19 cellular contexts compared by ENCODE assay signal in genomic region chr3:134663646-134664456, GRCh38. TPM values are rescaled to one million over a fixed set of nuclear protein-coding genes. Genes with fewer than 3 reads are reported as not detected.
DNase-seq lines count a peak whose midpoint lies in the region; ATAC-seq, FAIRE-seq and TF ChIP-seq lines count a peak whose summit lies in the region.
"Had no signal": no experiment of that assay in that cellular context is flagged by ENCODE, and none has a peak within 500 bp of the region (broad histone marks: within the 10 kb centered on the region; RNA-seq: fewer than 3 reads in every experiment).

No MANE protein-coding gene starts in this region.

- no peak for FAIRE-seq in bronchial epithelial cell (lab: Jason Lieb, UNC)
- FAIRE-seq: A204.1, endometrium, GM18507, urothelium cell line had no signal

- ATAC-seq in Right ventricle myocardium inferior: peak; percentile 21
- ATAC-seq in stimulated activated naive CD8-positive, alpha-beta T cell treated with anti-CD3 and anti-CD28 coated beads, Interleukin-15, amount 100 ng/mL, for 72 hours: no peak
- ATAC-seq: body of pancreas; right lobe of liver; stimulated activated effector memory CD8-positive, alpha-beta T cell treated with anti-CD3 and anti-CD28 coated beads, Interleukin-12 subunit alpha, Interleukin-12 subunit beta, amount 100 ng/mL, for 72 hours had no signal

- intact Hi-C loops in Right ventricle myocardium inferior (cut with DNase I): no loop called here
- intact Hi-C loops in cardiac septum (cut with DNase I): no loop called here
- intact Hi-C loops in uterus (cut with DNase I; ENCODE audit: low total_unique reads): no loop called here

- H3K27me3 ChIP-seq in bronchial epithelial cell (ENCODE audit: control insufficient read depth, insufficient read depth, low read length) (no peaks in the 10 kb centered on the region), uterus (no peaks in the 10 kb centered on the region)
- H3K27me3 ChIP-seq: body of pancreas, right lobe of liver had no signal

- H3K4me3 Mint-ChIP-seq in stimulated activated naive CD8-positive, alpha-beta T cell treated with anti-CD3 and anti-CD28 coated beads, Interleukin-15, amount 100 ng/mL, for 72 hours: no peak overlapping the region
- H3K4me3 Mint-ChIP-seq: stimulated activated effector memory CD8-positive, alpha-beta T cell treated with anti-CD3 and anti-CD28 coated beads, Interleukin-12 subunit alpha, Interleukin-12 subunit beta, amount 100 ng/mL, for 72 hours had no signal

- H3K36me3 ChIP-seq in bronchial epithelial cell (ENCODE audit: control insufficient read depth, insufficient read depth, low read length) (no peaks in the 10 kb centered on the region), uterus (no peaks in the 10 kb centered on the region)
- H3K36me3 ChIP-seq: right lobe of liver had no signal

- H3K27ac ChIP-seq in uterus: peak overlapping the region; percentile 49 to 57
- H3K27ac ChIP-seq: body of pancreas, right lobe of liver had no signal

- peaks cover 3 to 8% of the 10 kb centered on the region in 2 donors for H3K9me3 Mint-ChIP-seq in stimulated activated naive CD8-positive, alpha-beta T cell treated with anti-CD3 and anti-CD28 coated beads, Interleukin-15, amount 100 ng/mL, for 72 hours

- H3K4me1 ChIP-seq in uterus: no peaks in the 10 kb centered on the region
- H3K4me1 ChIP-seq: body of pancreas, right lobe of liver had no signal

- no peak for TF ChIP-seq CTCF in bronchial epithelial cell (IDR thresholded peaks at IDR 0.05; ENCODE audit: insufficient read depth, low read length, severe bottlenecking)
- TF ChIP-seq CTCF in uterus (IDR thresholded peaks at IDR 0.05): peak in 1 of 4 experiments; percentile 3

- H3K4me3 ChIP-seq in bronchial epithelial cell (ENCODE audit: low read depth, low read length) (no peak overlapping the region), uterus (no peak overlapping the region)
- H3K4me3 ChIP-seq: body of pancreas, right lobe of liver had no signal

- TF ChIP-seq POLR2A in uterus (IDR thresholded peaks at IDR 0.05): no peak

- no peaks in the 10 kb centered on the region for H3K27me3 Mint-ChIP-seq in stimulated activated naive CD8-positive, alpha-beta T cell treated with anti-CD3 and anti-CD28 coated beads, Interleukin-15, amount 100 ng/mL, for 72 hours

- H3K9me3 ChIP-seq in uterus: no peaks in the 10 kb centered on the region
- H3K9me3 ChIP-seq: body of pancreas, right lobe of liver had no signal

- no peaks in the 10 kb centered on the region for H3K4me1 Mint-ChIP-seq in stimulated activated naive CD8-positive, alpha-beta T cell treated with anti-CD3 and anti-CD28 coated beads, Interleukin-15, amount 100 ng/mL, for 72 hours
- H3K4me1 Mint-ChIP-seq: naive B cell; stimulated activated effector memory CD8-positive, alpha-beta T cell treated with anti-CD3 and anti-CD28 coated beads, Interleukin-12 subunit alpha, Interleukin-12 subunit beta, amount 100 ng/mL, for 72 hours had no signal

- DNase-seq in Right ventricle myocardium inferior (ENCODE audit: missing footprints) (no peak), cardiac septum (ENCODE audit: low spot score) (no peak), bronchial epithelial cell (ENCODE audit: low read depth) (peak; percentile 17), kidney tubule cell (ENCODE audit: low spot score) (peak; percentile 24), uterus (no peak), DMS114 treated with DMSO at 0.1 percent for 48 hours (lab: John Stamatoyannopoulos, UW; ENCODE audit: unreplicated experiment) (no peak), mucosa of gallbladder (ENCODE audit: low spot score) (no peak)
- DNase-seq in stimulated activated naive CD8-positive, alpha-beta T cell treated with anti-CD3 and anti-CD28 coated beads, Interleukin-15, amount 100 ng/mL, for 72 hours: no peak
- DNase-seq: activated gamma-delta T cell treated with Interleukin-2 at 50 U/mL for 16 hours, body of pancreas, naive B cell, NCI-H1092, NCI-H2227 treated with DMSO at 0.1 percent for 48 hours, right lobe of liver had no signal

- H3K27ac Mint-ChIP-seq in stimulated activated naive CD8-positive, alpha-beta T cell treated with anti-CD3 and anti-CD28 coated beads, Interleukin-15, amount 100 ng/mL, for 72 hours: no peak overlapping the region
- H3K27ac Mint-ChIP-seq: naive B cell; stimulated activated effector memory CD8-positive, alpha-beta T cell treated with anti-CD3 and anti-CD28 coated beads, Interleukin-12 subunit alpha, Interleukin-12 subunit beta, amount 100 ng/mL, for 72 hours had no signal

RNA-seq across cellular contexts. Expression of gene KY, which starts 13.0 kb away (rescaled TPM):
- total RNA-seq in Right ventricle myocardium inferior (16.7 TPM), cardiac septum (3.9 TPM), bronchial epithelial cell (not detected in 2 replicates), uterus (1 to 10 TPM in 2 of 4 donors, not detected in 2; 4.0 to 5.2 TPM), mucosa of gallbladder (1.6 TPM)
- total RNA-seq: right lobe of liver had no signal

Comparison
In these comparisons a context has a peak if more than half of its experiments do, and no peak if none do; other contexts are left out.
1. DNase-seq: peak in bronchial epithelial cell (single experiment) and kidney tubule cell (single experiment); none in Right ventricle myocardium inferior (single experiment), cardiac septum (single experiment), uterus (0 of 2), stimulated activated naive CD8-positive, alpha-beta T cell treated with anti-CD3 and anti-CD28 coated beads, Interleukin-15, amount 100 ng/mL, for 72 hours (0 of 2), DMS114 treated with DMSO at 0.1 percent for 48 hours (single experiment) and mucosa of gallbladder (single experiment).